2 cellular contexts compared by ENCODE assay signal in the genomic region with DNA sequence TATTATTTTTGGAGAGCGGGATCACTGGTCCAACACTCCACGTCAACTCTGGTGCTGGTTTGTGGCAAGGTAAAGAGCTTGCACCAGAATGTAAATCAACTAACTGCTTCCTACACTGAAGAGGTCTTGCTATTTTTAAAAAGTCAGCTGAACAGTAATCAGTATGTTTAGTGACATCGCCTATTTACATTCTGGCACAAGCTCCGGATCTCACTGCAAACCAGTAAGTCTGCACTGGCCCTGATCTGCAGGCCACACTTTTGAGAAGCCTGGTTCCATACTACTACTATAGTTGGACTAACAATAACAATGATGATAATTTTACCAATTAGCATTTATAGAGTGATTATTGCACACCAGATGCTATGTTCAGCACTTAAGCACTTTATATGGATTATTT. TPM values are rescaled to one million over a fixed set of nuclear protein-coding genes. Genes with fewer than 3 reads are reported as not detected.
"Had no signal": no experiment of that assay in that cellular context is flagged by ENCODE, and none has a peak within 500 bp of the region (broad histone marks: within the 10 kb centered on the region; RNA-seq: fewer than 3 reads in every experiment).

No MANE protein-coding gene starts in this region.

RNA-seq across cellular contexts. Expression of a gene that starts 6.9 kb away (rescaled TPM):
- total RNA-seq: left lobe of liver, natural killer cell had no signal
